Comparison of ENCODE assay signal across 20 cellular contexts in genomic region chr6:149940673-149940984, GRCh38. TPM values are rescaled to one million over a fixed set of nuclear protein-coding genes. Genes with fewer than 3 reads are reported as not detected.
DNase-seq lines count a peak whose midpoint lies in the region; ATAC-seq and TF ChIP-seq lines count a peak whose summit lies in the region.
"Had no signal": no experiment of that assay in that cellular context is flagged by ENCODE, and none has a peak within 500 bp of the region (broad histone marks: within the 10 kb centered on the region; RNA-seq: fewer than 3 reads in every experiment).

No MANE protein-coding gene starts in this region.

- peak overlapping the region; percentile 42 for H3K4me3 Mint-ChIP-seq in activated CD4-positive, alpha-beta T cell treated with anti-CD3 and anti-CD28 coated beads, Interleukin-2, amount 10 ng/mL, durations not matched to agents 24 days and 14 days
- H3K4me3 Mint-ChIP-seq in activated B cell treated with CpG ODN at 0.5 μM for 24 hours (peak overlapping the region; percentile 53), neural progenitor cell (peak overlapping the region; percentile 79)
- H3K4me3 Mint-ChIP-seq in effector memory CD8-positive, alpha-beta T cell = peak overlapping the region; percentile 89 to 91

- peaks cover 19% of the 10 kb centered on the region for H4K20me1 ChIP-seq in neural progenitor cell (ENCODE audit: low read depth)

- no peak overlapping the region for H3K27ac ChIP-seq in neural progenitor cell
- no peak overlapping the region for H3K27ac ChIP-seq in SJCRH30
- H3K27ac ChIP-seq: ovary, SK-N-MC, transverse colon had no signal

- CTCF ChIA-PET in activated B cell treated with CpG ODN at 0.5 μM for 24 hours (lab: Charles Lee) = no interaction called here

- no peak for TF ChIP-seq CTCF in activated B cell treated with CpG ODN at 0.5 μM for 24 hours (IDR thresholded peaks at IDR 0.05)
- no peak for TF ChIP-seq CTCF in neural progenitor cell (IDR thresholded peaks at IDR 0.05)

- peaks cover 76% of the 10 kb centered on the region for H3K27me3 Mint-ChIP-seq in activated CD4-positive, alpha-beta T cell treated with anti-CD3 and anti-CD28 coated beads, Interleukin-2, amount 10 ng/mL, durations not matched to agents 24 days and 14 days
- H3K27me3 Mint-ChIP-seq in activated B cell treated with CpG ODN at 0.5 μM for 24 hours = peaks cover 51% of the 10 kb centered on the region
- peaks cover 47 to 51% of the 10 kb centered on the region in 2 donors for H3K27me3 Mint-ChIP-seq in effector memory CD8-positive, alpha-beta T cell
- H3K27me3 Mint-ChIP-seq in neural progenitor cell (ENCODE audit: insufficient read depth, low read depth) = peaks cover 82% of the 10 kb centered on the region

- no peak for DNase-seq in activated CD4-positive, alpha-beta T cell treated with anti-CD3 and anti-CD28 coated beads, Interleukin-2, amount 10 ng/mL, durations not matched to agents 24 days and 14 days
- no peak for DNase-seq in activated CD4-positive, alpha-beta T cell treated with anti-CD3 and anti-CD28 coated beads, Interleukin-2, amount 50 U/mL, for 4 hours
- DNase-seq in activated B cell treated with CpG ODN at 0.5 μM for 24 hours (no peak), neural progenitor cell (ENCODE audit: low spot score) (no peak), sciatic nerve (ENCODE audit: low spot score) (no peak), SJCRH30 (no peak)
- DNase-seq in effector memory CD8-positive, alpha-beta T cell = no peak
- DNase-seq: cortex of kidney; GOT3; mesendoderm; NCI-H446 treated with DMSO at 0.1 percent for 48 hours; ovary; stimulated activated naive CD4-positive, alpha-beta T cell; transverse colon had no signal

- H3K4me1 Mint-ChIP-seq in activated CD4-positive, alpha-beta T cell treated with anti-CD3 and anti-CD28 coated beads, Interleukin-2, amount 10 ng/mL, durations not matched to agents 24 days and 14 days = peaks cover 32% of the 10 kb centered on the region
- H3K4me1 Mint-ChIP-seq in activated B cell treated with CpG ODN at 0.5 μM for 24 hours = peaks cover 43% of the 10 kb centered on the region
- peaks cover 24 to 31% of the 10 kb centered on the region in 2 donors for H3K4me1 Mint-ChIP-seq in effector memory CD8-positive, alpha-beta T cell (ENCODE audit: low read depth in 2 of 2)
- peaks cover 7% of the 10 kb centered on the region for H3K4me1 Mint-ChIP-seq in neural progenitor cell

- no peaks in the 10 kb centered on the region for H3K9me3 Mint-ChIP-seq in activated CD4-positive, alpha-beta T cell treated with anti-CD3 and anti-CD28 coated beads, Interleukin-2, amount 10 ng/mL, durations not matched to agents 24 days and 14 days
- no peaks in the 10 kb centered on the region for H3K9me3 Mint-ChIP-seq in activated B cell treated with CpG ODN at 0.5 μM for 24 hours
- no peaks in the 10 kb centered on the region for H3K9me3 Mint-ChIP-seq in effector memory CD8-positive, alpha-beta T cell
- peaks cover 3% of the 10 kb centered on the region for H3K9me3 Mint-ChIP-seq in neural progenitor cell

- no peak overlapping the region for H3K27ac Mint-ChIP-seq in activated CD4-positive, alpha-beta T cell treated with anti-CD3 and anti-CD28 coated beads, Interleukin-2, amount 10 ng/mL, durations not matched to agents 24 days and 14 days
- H3K27ac Mint-ChIP-seq in activated B cell treated with CpG ODN at 0.5 μM for 24 hours (peak overlapping the region; percentile 50), neural progenitor cell (no peak overlapping the region)
- H3K27ac Mint-ChIP-seq in effector memory CD8-positive, alpha-beta T cell = peak overlapping the region in 1 of 2 donors; percentile 90

- H3K9me3 ChIP-seq in neural progenitor cell (ENCODE audit: low read depth) (no peaks in the 10 kb centered on the region), SJCRH30 (replicated peaks) (no peaks in the 10 kb centered on the region)
- H3K9me3 ChIP-seq: A549, ovary, transverse colon had no signal

- intact Hi-C loops in activated CD4-positive, alpha-beta T cell treated with anti-CD3 and anti-CD28 coated beads, Interleukin-2, amount 10 ng/mL, durations not matched to agents 24 days and 14 days (cut with micrococcal nuclease) = no loop called here
- intact Hi-C loops in activated B cell treated with CpG ODN at 0.5 μM for 24 hours (cut with micrococcal nuclease) = loop anchor here (5.0 kb wide), 1 partner anchor 78 kb away; the partner anchor contains the start of gene LRP11
- intact Hi-C loops in sciatic nerve (cut with DNase I) = no loop called here

- no peak for ATAC-seq in activated B cell treated with CpG ODN at 0.5 μM for 24 hours (ENCODE audit: low read depth)
- no peak for ATAC-seq in effector memory CD8-positive, alpha-beta T cell (replicated peaks)
- no peak for ATAC-seq in sciatic nerve
- ATAC-seq in HG02885 (IDR thresholded peaks at IDR 0.05; ENCODE audit: poor library complexity, unreplicated experiment) = no peak
- ATAC-seq: A549, GM12878 had no signal

- no peak overlapping the region for H2AFZ ChIP-seq in neural progenitor cell (replicated peaks)

- no peaks in the 10 kb centered on the region for H3K36me3 ChIP-seq in neural progenitor cell
- H3K36me3 ChIP-seq in SJCRH30 = no peaks in the 10 kb centered on the region
- H3K36me3 ChIP-seq: ovary, transverse colon had no signal

- POLR2A ChIA-PET in activated B cell treated with CpG ODN at 0.5 μM for 24 hours (lab: Charles Lee) = no interaction called here

- H3K27me3 ChIP-seq in neural progenitor cell = peaks cover 95% of the 10 kb centered on the region
- peaks cover 23% of the 10 kb centered on the region for H3K27me3 ChIP-seq in SJCRH30

- H3K4me1 ChIP-seq in neural progenitor cell (peaks cover 5% of the 10 kb centered on the region), SJCRH30 (no peaks in the 10 kb centered on the region)

- peaks cover 2% of the 10 kb centered on the region for H3K36me3 Mint-ChIP-seq in activated CD4-positive, alpha-beta T cell treated with anti-CD3 and anti-CD28 coated beads, Interleukin-2, amount 10 ng/mL, durations not matched to agents 24 days and 14 days (ENCODE audit: low read depth)
- H3K36me3 Mint-ChIP-seq in activated B cell treated with CpG ODN at 0.5 μM for 24 hours (ENCODE audit: low read depth) (peaks cover 2% of the 10 kb centered on the region), neural progenitor cell (no peaks in the 10 kb centered on the region)
- peaks cover 34% of the 10 kb centered on the region for H3K36me3 Mint-ChIP-seq in effector memory CD8-positive, alpha-beta T cell (ENCODE audit: insufficient read depth)

- H3K4me2 ChIP-seq in neural progenitor cell = no peak overlapping the region

- no peak overlapping the region for H3K9ac ChIP-seq in neural progenitor cell

- H3K4me3 ChIP-seq in neural progenitor cell = no peak overlapping the region
- H3K4me3 ChIP-seq in SJCRH30 = no peak overlapping the region
- H3K4me3 ChIP-seq: GM12878, ovary, SK-N-MC had no signal

- no peaks in the 10 kb centered on the region for H3F3A ChIP-seq in neural progenitor cell (ENCODE audit: low read depth)

- no peaks in the 10 kb centered on the region for H3K79me2 ChIP-seq in neural progenitor cell (ENCODE audit: low read depth)

RNA-seq across cellular contexts. Expression of gene ULBP2, which starts 1.2 kb away (rescaled TPM):
- total RNA-seq in activated CD4-positive, alpha-beta T cell treated with anti-CD3 and anti-CD28 coated beads, Interleukin-2, amount 10 ng/mL, durations not matched to agents 24 days and 14 days = 0.40 and 0.47 TPM in 2 replicates
- total RNA-seq in activated B cell treated with CpG ODN at 0.5 μM for 24 hours (0.29 and 0.37 TPM in 2 replicates), neural progenitor cell (ENCODE audit: low replicate concordance) (not detected in 2 replicates), sciatic nerve (0.27 TPM)
- total RNA-seq in SJCRH30 (2014; rRNA removed; shearing (Covaris generic)) = 2.7 and 2.9 TPM in 2 replicates
- total RNA-seq: transverse colon had no signal

RNA-seq across cellular contexts. Expression of gene RAET1G, which starts 17.7 kb away (rescaled TPM):
- not detected in 2 replicates for total RNA-seq in activated CD4-positive, alpha-beta T cell treated with anti-CD3 and anti-CD28 coated beads, Interleukin-2, amount 10 ng/mL, durations not matched to agents 24 days and 14 days
- not detected in 2 replicates for total RNA-seq in activated B cell treated with CpG ODN at 0.5 μM for 24 hours
- total RNA-seq in neural progenitor cell (ENCODE audit: low replicate concordance) = not detected in 2 replicates
- 0.53 TPM for total RNA-seq in sciatic nerve
- not detected in 2 replicates for total RNA-seq in SJCRH30 (2014; rRNA removed; shearing (Covaris generic))
- total RNA-seq: G401, GM12878, OCI-LY7, transverse colon had no signal

RNA-seq across cellular contexts. Expression of gene ULBP1, which starts 23.1 kb away (rescaled TPM):
- total RNA-seq in activated CD4-positive, alpha-beta T cell treated with anti-CD3 and anti-CD28 coated beads, Interleukin-2, amount 10 ng/mL, durations not matched to agents 24 days and 14 days = 0.49 and 0.76 TPM in 2 replicates
- total RNA-seq in activated B cell treated with CpG ODN at 0.5 μM for 24 hours (1.9 and 2.2 TPM in 2 replicates), neural progenitor cell (ENCODE audit: low replicate concordance) (0.11 and 0.40 TPM in 2 replicates), sciatic nerve (not detected)
- 0.99 and 1.7 TPM in 2 replicates for total RNA-seq in SJCRH30 (2014; rRNA removed; shearing (Covaris generic))
- total RNA-seq: G401, GM12878, transverse colon had no signal

RNA-seq across cellular contexts. Expression of gene RAET1E, which starts 42.7 kb away (rescaled TPM):
- total RNA-seq in activated CD4-positive, alpha-beta T cell treated with anti-CD3 and anti-CD28 coated beads, Interleukin-2, amount 10 ng/mL, durations not matched to agents 24 days and 14 days = not detected in 2 replicates
- total RNA-seq in activated B cell treated with CpG ODN at 0.5 μM for 24 hours (not detected in 2 replicates), neural progenitor cell (ENCODE audit: low replicate concordance) (not detected in 2 replicates), sciatic nerve (0.80 TPM)
- not detected in 2 replicates for total RNA-seq in SJCRH30 (2014; rRNA removed; shearing (Covaris generic))
- total RNA-seq: G401, GM12878, OCI-LY7, transverse colon had no signal
